ENCODE assay signal across 17 cellular contexts in genomic region chr1:4974981-4975685, GRCh38.
"Had no signal": no experiment of that assay in that cellular context is flagged by ENCODE, and none has a peak within 500 bp of the region (broad histone marks: within the 10 kb centered on the region; RNA-seq: fewer than 3 reads in every experiment).

No MANE protein-coding gene starts in this region.

- ATAC-seq: left lobe of liver; naive thymus-derived CD4-positive, alpha-beta T cell; pancreas; right lobe of liver; stimulated activated naive B cell treated with anti-CD40 and anti-IgM and Interleukin-4, amounts not matched to agents 10 μg/mL and 1 μg/mL and 100 μg/mL, for 72 hours; upper lobe of right lung had no signal

- H3K36me3 Mint-ChIP-seq: naive thymus-derived CD4-positive, alpha-beta T cell; stimulated activated naive B cell treated with anti-CD40 and anti-IgM and Interleukin-4, amounts not matched to agents 10 μg/mL and 1 μg/mL and 100 μg/mL, for 72 hours had no signal

- H3K4me3 Mint-ChIP-seq: naive thymus-derived CD4-positive, alpha-beta T cell; nephron; stimulated activated naive B cell treated with anti-CD40 and anti-IgM and Interleukin-4, amounts not matched to agents 10 μg/mL and 1 μg/mL and 100 μg/mL, for 72 hours; stimulated activated naive CD8-positive, alpha-beta T cell treated with anti-CD3 and anti-CD28 coated beads, Interleukin-15, Interleukin-2, amounts not matched to agents 100 ng/mL and 50 ng/mL, for 24 hours had no signal

- H3K4me1 Mint-ChIP-seq: naive thymus-derived CD4-positive, alpha-beta T cell; nephron; stimulated activated naive B cell treated with anti-CD40 and anti-IgM and Interleukin-4, amounts not matched to agents 10 μg/mL and 1 μg/mL and 100 μg/mL, for 72 hours had no signal

- H3K27ac Mint-ChIP-seq: naive thymus-derived CD4-positive, alpha-beta T cell; nephron; stimulated activated naive B cell treated with anti-CD40 and anti-IgM and Interleukin-4, amounts not matched to agents 10 μg/mL and 1 μg/mL and 100 μg/mL, for 72 hours; stimulated activated naive CD8-positive, alpha-beta T cell treated with anti-CD3 and anti-CD28 coated beads, Interleukin-15, Interleukin-2, amounts not matched to agents 100 ng/mL and 50 ng/mL, for 24 hours had no signal

- H3K9me3 Mint-ChIP-seq: stimulated activated naive CD8-positive, alpha-beta T cell treated with anti-CD3 and anti-CD28 coated beads, Interleukin-15, Interleukin-2, amounts not matched to agents 100 ng/mL and 50 ng/mL, for 24 hours had no signal

- DNase-seq: cortex of kidney; effector CD4-positive, alpha-beta T cell; kidney; mesenchymal stem cell; midbrain; naive thymus-derived CD4-positive, alpha-beta T cell; nucleus accumbens; pancreas; right lobe of liver; small intestine; stimulated activated CD4-positive, alpha-beta T cell treated with anti-CD3 and anti-CD28 coated beads, Interleukin-15, amount 100 ng/mL, for 24 hours; stimulated activated CD4-positive, alpha-beta T cell treated with anti-CD3 and anti-CD28 coated beads, Interleukin-2, amount 100 ng/mL, for 48 hours; stimulated activated naive B cell treated with anti-CD40 and anti-IgM and Interleukin-4, amounts not matched to agents 10 μg/mL and 1 μg/mL and 100 μg/mL, for 72 hours; upper lobe of right lung had no signal
